In genomic region chr20:46690219-46691111, GRCh38 we compare ENCODE assay signal across 8 cellular contexts. TPM values are rescaled to one million over a fixed set of nuclear protein-coding genes. Genes with fewer than 3 reads are reported as not detected.
A peak's percentile ranks its signal among the peaks of the same experiment; 100 is the strongest.
DNase-seq lines count a peak whose midpoint lies in the region; ATAC-seq, FAIRE-seq and TF ChIP-seq lines count a peak whose summit lies in the region.

No MANE protein-coding gene starts in this region.

- H3K27ac ChIP-seq in SJCRH30 (no peak overlapping the region; the same call in 1 of the 2 replicates), psoas muscle (peak overlapping the region; percentile 93)

- peaks cover 4% of the 10 kb centered on the region; the same call in 1 of the 2 replicates for H3K4me1 ChIP-seq in SJCRH30
- peaks cover 19% of the 10 kb centered on the region for H3K4me1 ChIP-seq in psoas muscle

- TF ChIP-seq CTCF in epithelial cell of proximal tubule (conservative IDR thresholded peaks at IDR 0.05; ENCODE audit: low read depth, low read length) (no peak), psoas muscle (IDR thresholded peaks at IDR 0.05) (no peak)

- H3K36me3 ChIP-seq in SJCRH30: peaks cover 13% of the 10 kb centered on the region
- H3K36me3 ChIP-seq in psoas muscle (ENCODE audit: insufficient read depth in 1 of 2, low read depth in 1 of 2): peaks cover 0 to 12% of the 10 kb centered on the region in 2 donors

- intact Hi-C loops in psoas muscle (cut with DNase I): no loop called here

- in situ Hi-C loops in KBM-7 (cut with MboI; ENCODE audit: low pct_unique_long_range_greater_than_20kb, low sequenced_read_pairs): no loop called here

- H3K27me3 ChIP-seq in SJCRH30 (no peaks in the 10 kb centered on the region), psoas muscle (ENCODE audit: insufficient read depth in 3 of 3, low read length in 2 of 3) (no peaks in the 10 kb centered on the region)

- ATAC-seq in psoas muscle: no peak

- H3K9me3 ChIP-seq in SJCRH30 (replicated peaks): no peaks in the 10 kb centered on the region
- H3K9me3 ChIP-seq in psoas muscle: peaks cover 5% of the 10 kb centered on the region

- DNase-seq in SJCRH30 (no peak), epithelial cell of proximal tubule (ENCODE audit: low read depth) (no peak), psoas muscle (no peak), KBM-7 (no peak), middle frontal gyrus (ENCODE audit: extremely low spot score, low spot score) (no peak), urothelium cell line (ENCODE audit: low spot score) (no peak), NCI-H187 treated with DMSO at 0.1 percent for 48 hours (lab: John Stamatoyannopoulos, UW) (no peak)

- no peak for FAIRE-seq in urothelium cell line (lab: Jason Lieb, UNC)

- H3K4me3 ChIP-seq in GM08714 (ENCODE audit: low read length) (peak overlapping the region; percentile 54; the same call in 1 of the 2 replicates), SJCRH30 (peak overlapping the region; percentile 76), epithelial cell of proximal tubule (ENCODE audit: low read depth, low read length) (peak overlapping the region; percentile 66), psoas muscle (peak overlapping the region; percentile 90)

- WGBS in psoas muscle, 3 donors: 51 to 54% (median 54%) methylated on average over 13 of the region's 13 CpGs

RNA-seq across cellular contexts. Expression of gene TP53RK, which starts 1.2 kb away (rescaled TPM):
- total RNA-seq in SJCRH30 (2014; rRNA removed; shearing (Covaris generic)): 41.5 and 45.4 TPM in 2 replicates
- 21.0 and 22.8 TPM in 2 replicates for total RNA-seq in epithelial cell of proximal tubule
- 10 to 100 TPM in 2 of 4 donors, 1 to 10 TPM in 2; 5.8 to 10.7 (median 9.6) TPM for total RNA-seq in psoas muscle
- 10 to 100 TPM in 1 of 3 donors, 1 to 10 TPM in 2; 7.0 to 12.9 (median 9.3) TPM for polyA plus RNA-seq in psoas muscle

RNA-seq across cellular contexts. Expression of gene SLC2A10, which starts 19.0 kb away (rescaled TPM):
- 4.6 and 5.1 TPM in 2 replicates for total RNA-seq in SJCRH30 (2014; rRNA removed; shearing (Covaris generic))
- 4.6 and 12.5 TPM in 2 replicates for total RNA-seq in epithelial cell of proximal tubule
- 1 to 10 TPM in 3 of 4 donors, under 1 TPM in 1; 0.40 to 1.7 (median 1.3) TPM for total RNA-seq in psoas muscle
- polyA plus RNA-seq in psoas muscle: 1 to 10 TPM in 1 of 3 donors, under 1 TPM in 2; 0.61 to 1.3 (median 0.84) TPM

RNA-seq across cellular contexts. Expression of gene SLC13A3, which starts 39.2 kb away (rescaled TPM):
- not detected in 2 replicates for total RNA-seq in SJCRH30 (2014; rRNA removed; shearing (Covaris generic))
- total RNA-seq in epithelial cell of proximal tubule (1.2 and 1.6 TPM in 2 replicates), psoas muscle (under 1 TPM; 0.13 to 0.38 (median 0.23) TPM)
- polyA plus RNA-seq in psoas muscle: under 1 TPM; 0.04 to 0.32 (median 0.06) TPM
